In genomic region chr5:123871373-123871772, GRCh38 we compare ENCODE assay signal across 19 cellular contexts.
DNase-seq lines count a peak whose midpoint lies in the region; ATAC-seq and TF ChIP-seq lines count a peak whose summit lies in the region.
"Had no signal": no experiment of that assay in that cellular context is flagged by ENCODE, and none has a peak within 500 bp of the region (broad histone marks: within the 10 kb centered on the region; RNA-seq: fewer than 3 reads in every experiment).

No MANE protein-coding gene starts in this region.

- in situ Hi-C loops in Panc1 (cut with HindIII; ENCODE audit: low pct_unique_long_range_greater_than_20kb, low sequenced_read_pairs) = no loop called here

- no peak overlapping the region for H3K4me3 Mint-ChIP-seq in neural crest cell
- H3K4me3 Mint-ChIP-seq: B cell; CD4-positive, CD25-positive, alpha-beta regulatory T cell; CD8-positive, alpha-beta T cell; GM23338; HFFc6 had no signal

- H3K18ac ChIP-seq in mesenchymal stem cell (ENCODE audit: low read depth in 1 of 2, low read length in 2 of 2) = no peak overlapping the region

- H3K27ac Mint-ChIP-seq in neural crest cell (ENCODE audit: unreplicated experiment) = peak overlapping the region; percentile 32
- H3K27ac Mint-ChIP-seq: B cell; CD4-positive, CD25-positive, alpha-beta regulatory T cell; CD8-positive, alpha-beta T cell; GM23338; HFFc6 had no signal

- H3K27me3 ChIP-seq in Panc1 (ENCODE audit: control insufficient read depth, insufficient read depth, low read length) = no peaks in the 10 kb centered on the region
- no peaks in the 10 kb centered on the region for H3K27me3 ChIP-seq in mesenchymal stem cell (ENCODE audit: control insufficient read depth in 1 of 2, insufficient read depth in 1 of 2, low read length in 2 of 2)
- H3K27me3 ChIP-seq in psoas muscle (ENCODE audit: insufficient read depth in 3 of 3, low read length in 2 of 3) = no peaks in the 10 kb centered on the region
- H3K27me3 ChIP-seq: BLaER1 had no signal

- H3K4ac ChIP-seq in mesenchymal stem cell (ENCODE audit: low read depth in 1 of 2, low read length in 2 of 2) = no peak overlapping the region

- TF ChIP-seq CTCF in Panc1 (IDR thresholded peaks at IDR 0.05) (no peak), neural crest cell (conservative IDR thresholded peaks at IDR 0.05) (no peak), psoas muscle (IDR thresholded peaks at IDR 0.05) (no peak)

- no peaks in the 10 kb centered on the region for H3K27me3 Mint-ChIP-seq in neural crest cell (ENCODE audit: low read depth)
- H3K27me3 Mint-ChIP-seq: CD4-positive, CD25-positive, alpha-beta regulatory T cell had no signal

- H3K23ac ChIP-seq in mesenchymal stem cell (ENCODE audit: low read length in 2 of 2) = no peak overlapping the region

- BruUV-seq in Panc1 (replicated peaks; lab: Mats Ljungman, UMichigan) = no TSS peak

- H3K27ac ChIP-seq in Panc1 (ENCODE audit: low read length) (peak overlapping the region; percentile 25; the same call in 1 of the 2 replicates), mesenchymal stem cell (ENCODE audit: low read length, poor library complexity, severe bottlenecking) (no peak overlapping the region), psoas muscle (no peak overlapping the region)
- H3K27ac ChIP-seq: 22Rv1, BLaER1, C4-2B had no signal

- CTCF ChIA-PET in Panc1 (lab: Charles Lee) = no interaction called here

- DNase-seq in Panc1 (ENCODE audit: low read depth, low spot score) (no peak), mesenchymal stem cell (no peak), neural crest cell (ENCODE audit: low read depth, low spot score) (no peak), psoas muscle (no peak), middle frontal gyrus (ENCODE audit: extremely low spot score, low spot score) (no peak)
- DNase-seq in stimulated activated naive CD4-positive, alpha-beta T cell treated with Interleukin-2 at 50 U/mL for 16 hours (lab: John Stamatoyannopoulos, UW) = no peak
- DNase-seq: Caco-2; CD4-positive, CD25-positive, alpha-beta regulatory T cell; CD8-positive, alpha-beta T cell; DMS153; DND-41; HFFc6 had no signal

- no peaks in the 10 kb centered on the region for H3K79me1 ChIP-seq in mesenchymal stem cell (replicated peaks; ENCODE audit: low read length, poor library complexity, severe bottlenecking)

- WGBS in mesenchymal stem cell = 90% methylated on average over 1 of the region's 1 CpG
- WGBS in psoas muscle, 3 donors = 13 to 44% (median 25%) methylated on average over 1 of the region's 1 CpG

- H3K9me3 ChIP-seq in Panc1 (ENCODE audit: control insufficient read depth, insufficient read depth, low read depth, low read length) (no peaks in the 10 kb centered on the region), mesenchymal stem cell (ENCODE audit: control insufficient read depth, low read length) (no peaks in the 10 kb centered on the region), psoas muscle (no peaks in the 10 kb centered on the region)
- H3K9me3 ChIP-seq: BLaER1, Caco-2, HAP-1 had no signal

- ATAC-seq in Panc1 (no peak), psoas muscle (peak in 3 of 4 donors; percentile 58 to 79 (median 60)), HG03378 (IDR thresholded peaks at IDR 0.05; ENCODE audit: unreplicated experiment) (no peak)
- ATAC-seq: CD8-positive, alpha-beta T cell; GM23338 had no signal

- H3K9me3 Mint-ChIP-seq in neural crest cell = peaks cover 6% of the 10 kb centered on the region
- H3K9me3 Mint-ChIP-seq: CD8-positive, alpha-beta T cell; HFFc6 had no signal

- H3K14ac ChIP-seq in mesenchymal stem cell (ENCODE audit: low read length in 2 of 2) = no peak overlapping the region

- peak overlapping the region; percentile 15 for H4K91ac ChIP-seq in mesenchymal stem cell (ENCODE audit: low read length)

- POLR2A ChIA-PET in Panc1 (lab: Charles Lee) = no interaction called here

- no peak overlapping the region for H4K8ac ChIP-seq in mesenchymal stem cell (ENCODE audit: low read length)

- no peaks in the 10 kb centered on the region; the same call in 1 of the 2 replicates for H3K36me3 ChIP-seq in Panc1 (ENCODE audit: control insufficient read depth, insufficient read depth, low read length)
- H3K36me3 ChIP-seq in mesenchymal stem cell (ENCODE audit: control insufficient read depth in 1 of 2, insufficient read depth in 2 of 2, low read depth in 1 of 2, low read length in 2 of 2) = no peaks in the 10 kb centered on the region
- no peaks in the 10 kb centered on the region for H3K36me3 ChIP-seq in psoas muscle (ENCODE audit: insufficient read depth in 1 of 2, low read depth in 1 of 2)
- H3K36me3 ChIP-seq: BLaER1, HAP-1 had no signal

- intact Hi-C loops in Panc1 (cut with micrococcal nuclease; ENCODE audit: unreplicated experiment) (no loop called here), psoas muscle (cut with DNase I) (no loop called here)

- peak overlapping the region; percentile 40 for H2BK15ac ChIP-seq in mesenchymal stem cell (ENCODE audit: low read depth, poor library complexity, severe bottlenecking)

- H3K9ac ChIP-seq in mesenchymal stem cell (ENCODE audit: low read length) = no peak overlapping the region
- H3K9ac ChIP-seq: BLaER1 had no signal

- peak overlapping the region in 1 of 2 experiments; percentile 5 for H2BK12ac ChIP-seq in mesenchymal stem cell (ENCODE audit: low read length in 2 of 2)

- no peak overlapping the region for H3K4me3 ChIP-seq in Panc1 (ENCODE audit: low read depth in 2 of 2, low read length in 2 of 2)
- H3K4me3 ChIP-seq in mesenchymal stem cell (ENCODE audit: insufficient read depth in 1 of 2, low read depth in 1 of 2, low read length in 2 of 2) = no peak overlapping the region
- H3K4me3 ChIP-seq in psoas muscle = no peak overlapping the region
- H3K4me3 ChIP-seq: BLaER1, GM23338, HAP-1 had no signal

- peaks cover 25% of the 10 kb centered on the region for H3K4me1 ChIP-seq in Panc1 (ENCODE audit: control insufficient read depth, insufficient read depth, low read length)
- H3K4me1 ChIP-seq in mesenchymal stem cell (ENCODE audit: control insufficient read depth, insufficient read depth, low read depth, low read length) = peaks cover 2% of the 10 kb centered on the region
- H3K4me1 ChIP-seq in psoas muscle = peaks cover 33% of the 10 kb centered on the region

- no peak overlapping the region for H2BK120ac ChIP-seq in mesenchymal stem cell (ENCODE audit: low read depth, low read length)

- H2BK5ac ChIP-seq in mesenchymal stem cell (ENCODE audit: low read depth, low read length, poor library complexity, severe bottlenecking) = no peak overlapping the region

- H2AK5ac ChIP-seq in mesenchymal stem cell (ENCODE audit: low read length, severe bottlenecking) = no peak overlapping the region

- no peak overlapping the region for H3K4me2 ChIP-seq in mesenchymal stem cell (ENCODE audit: low read length, poor library complexity, severe bottlenecking)
- H3K4me2 ChIP-seq: BLaER1, GM23338 had no signal

- no peak overlapping the region for H2AFZ ChIP-seq in mesenchymal stem cell (ENCODE audit: low read depth, low read length)
- H2AFZ ChIP-seq: GM23338 had no signal

- no peaks in the 10 kb centered on the region for H3K36me3 Mint-ChIP-seq in neural crest cell (ENCODE audit: low read depth)
- H3K36me3 Mint-ChIP-seq: CD4-positive, CD25-positive, alpha-beta regulatory T cell; CD8-positive, alpha-beta T cell had no signal

- H3K4me1 Mint-ChIP-seq in neural crest cell = peaks cover 63% of the 10 kb centered on the region
- H3K4me1 Mint-ChIP-seq: CD4-positive, CD25-positive, alpha-beta regulatory T cell had no signal

Comparison
In these comparisons a context has a peak if more than half of its experiments do, and no peak if none do; other contexts are left out.
1. ATAC-seq: peak in psoas muscle (3 of 4); none in Panc1 (single experiment) and HG03378 (single experiment).